ENCODE assay signal across 12 cellular contexts in the genomic region with DNA sequence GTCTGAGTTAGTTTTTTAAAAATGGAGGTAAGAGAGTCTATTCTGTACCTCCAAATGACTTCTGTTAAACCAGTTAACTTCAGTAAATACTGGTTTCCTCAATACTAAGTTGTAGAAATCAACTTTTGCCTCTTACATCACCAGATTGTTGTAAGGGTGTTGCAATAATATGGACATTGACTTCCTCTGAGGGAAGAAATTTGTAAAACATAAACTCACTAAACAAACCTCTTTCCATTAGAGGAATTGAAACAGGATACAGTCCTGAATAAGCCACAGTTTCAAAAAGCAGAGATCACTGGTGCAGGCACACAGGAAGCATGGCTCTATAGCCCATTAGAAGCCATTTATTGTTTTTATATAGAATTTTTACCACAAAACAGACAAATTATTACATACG. TPM values are rescaled to one million over a fixed set of nuclear protein-coding genes. Genes with fewer than 3 reads are reported as not detected.
DNase-seq lines count a peak whose midpoint lies in the region; ATAC-seq, FAIRE-seq and TF ChIP-seq lines count a peak whose summit lies in the region.
"Had no signal": no experiment of that assay in that cellular context is flagged by ENCODE, and none has a peak within 500 bp of the region (broad histone marks: within the 10 kb centered on the region; RNA-seq: fewer than 3 reads in every experiment).

No MANE protein-coding gene starts in this region.

- no peaks in the 10 kb centered on the region for H3K36me3 ChIP-seq in bronchial epithelial cell (ENCODE audit: control insufficient read depth, insufficient read depth, low read length)
- H3K36me3 ChIP-seq in vagina: no peaks in the 10 kb centered on the region
- H3K36me3 ChIP-seq: sigmoid colon had no signal

- FAIRE-seq in bronchial epithelial cell (lab: Jason Lieb, UNC): no peak

- peak; percentile 7 for DNase-seq in bronchial epithelial cell (ENCODE audit: low read depth)
- peak; percentile 59 for DNase-seq in stromal cell of bone marrow (ENCODE audit: low read depth)
- DNase-seq in vagina (ENCODE audit: extremely low spot score in 2 of 2): no peak
- DNase-seq in hepatic stellate cell (ENCODE audit: low spot score): no peak
- DNase-seq: islet precursor cell, NCI-H2171, sigmoid colon, T-helper 9 cell had no signal

- no peaks in the 10 kb centered on the region for H3K4me1 ChIP-seq in vagina
- H3K4me1 ChIP-seq: sigmoid colon had no signal

- no peak overlapping the region for H3K4me3 ChIP-seq in bronchial epithelial cell (ENCODE audit: low read depth, low read length)
- no peak overlapping the region for H3K4me3 ChIP-seq in vagina
- H3K4me3 ChIP-seq: sigmoid colon had no signal

- intact Hi-C loops in vagina (cut with DNase I): no loop called here

- no peak overlapping the region for H3K27ac ChIP-seq in vagina
- H3K27ac ChIP-seq: sigmoid colon had no signal

- no peak for TF ChIP-seq CTCF in bronchial epithelial cell (IDR thresholded peaks at IDR 0.05; ENCODE audit: insufficient read depth, low read length, severe bottlenecking)
- no peak for TF ChIP-seq CTCF in vagina (IDR thresholded peaks at IDR 0.05)

- no peaks in the 10 kb centered on the region for H3K27me3 ChIP-seq in bronchial epithelial cell (ENCODE audit: control insufficient read depth, insufficient read depth, low read length)
- H3K27me3 ChIP-seq in vagina: no peaks in the 10 kb centered on the region
- H3K27me3 ChIP-seq: sigmoid colon had no signal

- peak; percentile 81 for ATAC-seq in GM21390 (IDR thresholded peaks at IDR 0.05; ENCODE audit: unreplicated experiment)
- peak; percentile 99 for ATAC-seq in HG03196 (IDR thresholded peaks at IDR 0.05; ENCODE audit: unreplicated experiment)
- ATAC-seq in GM19351 (IDR thresholded peaks at IDR 0.05; ENCODE audit: unreplicated experiment): no peak
- no peak for ATAC-seq in GM21360 (IDR thresholded peaks at IDR 0.05; ENCODE audit: unreplicated experiment)

- TF ChIP-seq POLR2A in vagina (IDR thresholded peaks at IDR 0.05): no peak

- H3K9me3 ChIP-seq in vagina: no peaks in the 10 kb centered on the region
- H3K9me3 ChIP-seq: sigmoid colon had no signal

RNA-seq across cellular contexts. Expression of a gene that starts 32.7 kb away (rescaled TPM):
- total RNA-seq in bronchial epithelial cell (under 0.01 TPM in 1 of 2 replicates, not detected in the other), vagina (not detected)
- total RNA-seq: sigmoid colon had no signal

Comparison
In these comparisons a context has a peak if more than half of its experiments do, and no peak if none do; other contexts are left out.
1. ATAC-seq: peak in GM21390 (single experiment) and HG03196 (single experiment); none in GM19351 (single experiment) and GM21360 (single experiment).
2. DNase-seq: peak in bronchial epithelial cell (single experiment) and stromal cell of bone marrow (single experiment); none in vagina (0 of 2) and hepatic stellate cell (single experiment).